ENCODE assay signal across 13 cellular contexts in the genomic region with DNA sequence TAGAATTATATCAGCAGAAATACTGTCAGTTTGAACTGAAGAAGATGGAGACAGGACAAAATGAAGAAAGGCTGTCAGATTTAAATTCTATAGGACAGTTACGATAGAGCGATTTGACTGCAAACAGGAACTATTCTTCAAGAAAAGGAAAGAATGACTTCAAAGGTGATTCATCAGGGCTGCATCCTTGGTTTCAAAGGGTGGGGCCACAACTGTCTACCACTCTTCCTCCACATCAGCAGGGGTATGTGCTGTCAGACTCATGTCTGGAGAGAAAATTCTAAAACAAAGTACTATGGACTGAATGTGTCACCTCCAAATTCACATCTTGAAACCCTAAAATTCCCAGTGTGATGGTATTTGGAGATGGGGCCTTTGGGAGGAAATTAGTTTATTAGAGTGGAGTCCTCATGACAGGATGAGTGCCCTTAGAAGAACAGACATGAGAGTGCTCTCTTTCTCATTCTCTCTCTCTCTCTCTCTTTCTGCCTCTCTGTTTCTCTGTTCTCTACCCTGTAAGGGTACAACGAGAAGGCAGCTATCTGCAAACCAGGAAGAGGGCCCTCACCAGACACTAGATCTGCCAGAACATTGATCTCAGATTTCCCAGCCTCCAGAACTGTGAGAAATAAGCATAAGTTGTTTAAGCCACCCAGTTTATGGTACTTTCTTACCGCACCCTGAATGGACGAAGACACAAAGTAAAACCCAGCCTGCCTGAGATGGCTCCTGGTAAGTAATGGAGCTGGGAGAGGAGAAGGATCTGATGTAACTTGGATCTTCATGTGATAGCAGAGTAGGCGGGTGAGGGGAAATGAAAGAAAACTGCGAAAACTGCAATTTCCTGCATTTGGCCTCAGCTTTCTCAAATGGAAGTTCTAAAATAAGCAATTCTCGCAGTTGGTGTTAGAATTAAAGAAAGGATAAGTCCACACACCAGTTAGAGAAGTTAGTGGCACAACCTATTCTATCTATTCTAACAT. TPM values are rescaled to one million over a fixed set of nuclear protein-coding genes. Genes with fewer than 3 reads are reported as not detected.
DNase-seq lines count a peak whose midpoint lies in the region; ATAC-seq and TF ChIP-seq lines count a peak whose summit lies in the region.
"Had no signal": no experiment of that assay in that cellular context is flagged by ENCODE, and none has a peak within 500 bp of the region (broad histone marks: within the 10 kb centered on the region; RNA-seq: fewer than 3 reads in every experiment).

No MANE protein-coding gene starts in this region.

- H3K9me3 Mint-ChIP-seq in activated CD4-positive, alpha-beta T cell treated with anti-CD3 and anti-CD28 coated beads, Interleukin-2, amount 10 ng/mL, durations not matched to agents 24 days and 14 days: no peaks in the 10 kb centered on the region
- H3K9me3 Mint-ChIP-seq: activated naive CD8-positive, alpha-beta T cell treated with anti-CD3 and anti-CD28 coated beads, Interleukin-2, amount 10 ng/mL, durations not matched to agents 7 days and 5 days had no signal

- ATAC-seq in GM21723 (IDR thresholded peaks at IDR 0.05; ENCODE audit: unreplicated experiment) (no peak), GM19395 (IDR thresholded peaks at IDR 0.05; ENCODE audit: unreplicated experiment) (no peak)

- H3K27ac Mint-ChIP-seq in activated CD4-positive, alpha-beta T cell treated with anti-CD3 and anti-CD28 coated beads, Interleukin-2, amount 10 ng/mL, durations not matched to agents 24 days and 14 days: peak overlapping the region; percentile 29
- H3K27ac Mint-ChIP-seq: activated naive CD8-positive, alpha-beta T cell treated with anti-CD3 and anti-CD28 coated beads, Interleukin-2, amount 10 ng/mL, durations not matched to agents 7 days and 5 days had no signal

- H3K4me3 Mint-ChIP-seq in activated CD4-positive, alpha-beta T cell treated with anti-CD3 and anti-CD28 coated beads, Interleukin-2, amount 10 ng/mL, durations not matched to agents 24 days and 14 days: peak overlapping the region; percentile 16
- H3K4me3 Mint-ChIP-seq: activated naive CD8-positive, alpha-beta T cell treated with anti-CD3 and anti-CD28 coated beads, Interleukin-2, amount 10 ng/mL, durations not matched to agents 7 days and 5 days had no signal

- H3K9ac ChIP-seq in smooth muscle cell (ENCODE audit: low read depth): peak overlapping the region; percentile 8

- peak overlapping the region; percentile 72 for H3K27ac ChIP-seq in smooth muscle cell (ENCODE audit: low read depth)
- H3K27ac ChIP-seq: A549, tibial artery had no signal

- H3K36me3 Mint-ChIP-seq in activated CD4-positive, alpha-beta T cell treated with anti-CD3 and anti-CD28 coated beads, Interleukin-2, amount 10 ng/mL, durations not matched to agents 24 days and 14 days (ENCODE audit: low read depth): no peaks in the 10 kb centered on the region
- H3K36me3 Mint-ChIP-seq: activated naive CD8-positive, alpha-beta T cell treated with anti-CD3 and anti-CD28 coated beads, Interleukin-2, amount 10 ng/mL, durations not matched to agents 7 days and 5 days had no signal

- H3K4me3 ChIP-seq in epithelial cell of esophagus (ENCODE audit: low read length) (no peak overlapping the region), smooth muscle cell (no peak overlapping the region)
- H3K4me3 ChIP-seq: A549, tibial artery had no signal

- peak overlapping the region; percentile 47 for H2AFZ ChIP-seq in smooth muscle cell (ENCODE audit: low read depth)

- 85% methylated on average over 8 of the region's 8 CpGs for WGBS in smooth muscle cell (ENCODE audit: low lambda C conversion rate)

- H3K27me3 Mint-ChIP-seq in activated CD4-positive, alpha-beta T cell treated with anti-CD3 and anti-CD28 coated beads, Interleukin-2, amount 10 ng/mL, durations not matched to agents 24 days and 14 days: peaks cover 2% of the 10 kb centered on the region

- no peaks in the 10 kb centered on the region for H3K27me3 ChIP-seq in smooth muscle cell (ENCODE audit: low read depth)
- H3K27me3 ChIP-seq: tibial artery had no signal

- intact Hi-C loops in activated CD4-positive, alpha-beta T cell treated with anti-CD3 and anti-CD28 coated beads, Interleukin-2, amount 10 ng/mL, durations not matched to agents 24 days and 14 days (cut with micrococcal nuclease): no loop called here

- H3K36me3 ChIP-seq in smooth muscle cell (ENCODE audit: low read depth): no peaks in the 10 kb centered on the region
- H3K36me3 ChIP-seq: tibial artery had no signal

- no peaks in the 10 kb centered on the region for H3K79me2 ChIP-seq in smooth muscle cell (ENCODE audit: low read depth)

- no peaks in the 10 kb centered on the region for H3K4me1 ChIP-seq in smooth muscle cell (ENCODE audit: low read depth)
- H3K4me1 ChIP-seq: tibial artery had no signal

- no peaks in the 10 kb centered on the region for H3F3A ChIP-seq in smooth muscle cell (ENCODE audit: low read depth)

- peaks cover 13% of the 10 kb centered on the region for H3K4me1 Mint-ChIP-seq in activated CD4-positive, alpha-beta T cell treated with anti-CD3 and anti-CD28 coated beads, Interleukin-2, amount 10 ng/mL, durations not matched to agents 24 days and 14 days

- no peaks in the 10 kb centered on the region for H3K9me3 ChIP-seq in smooth muscle cell (replicated peaks; ENCODE audit: low read depth)
- H3K9me3 ChIP-seq: A549, tibial artery had no signal

- no peak overlapping the region for H3K4me2 ChIP-seq in smooth muscle cell
- H3K4me2 ChIP-seq: A549 had no signal

- H4K20me1 ChIP-seq in smooth muscle cell (ENCODE audit: low read depth): no peaks in the 10 kb centered on the region

- DNase-seq in activated CD4-positive, alpha-beta T cell treated with anti-CD3 and anti-CD28 coated beads, Interleukin-2, amount 10 ng/mL, durations not matched to agents 24 days and 14 days: peak; percentile 60
- DNase-seq in activated CD4-positive, alpha-beta T cell treated with anti-CD3 and anti-CD28 coated beads, Interleukin-2, amount 50 U/mL, for 1 hour: no peak
- DNase-seq in OCI-M1 (lab: John Stamatoyannopoulos, UW) (peak; percentile 7), epithelial cell of esophagus (ENCODE audit: low read depth) (peak; percentile 80), smooth muscle cell (lab: John Stamatoyannopoulos, UW; ENCODE audit: unreplicated experiment) (no peak), amniotic stem cell (lab: John Stamatoyannopoulos, UW) (no peak)
- DNase-seq: activated naive CD8-positive, alpha-beta T cell treated with anti-CD3 and anti-CD28 coated beads, Interleukin-2, amount 10 ng/mL, durations not matched to agents 7 days and 5 days; kidney; NCI-H146; tibial artery had no signal

- TF ChIP-seq CTCF in epithelial cell of esophagus (IDR thresholded peaks at IDR 0.05; ENCODE audit: insufficient read depth, low read depth, low read length, missing control alignments): no peak
- no peak for TF ChIP-seq CTCF in smooth muscle cell (IDR thresholded peaks at IDR 0.05; ENCODE audit: borderline replicate concordance, insufficient read depth, poor library complexity, severe bottlenecking)

RNA-seq across cellular contexts. Expression of a gene that starts 8.9 kb away (rescaled TPM):
- not detected in 2 replicates for total RNA-seq in activated CD4-positive, alpha-beta T cell treated with anti-CD3 and anti-CD28 coated beads, Interleukin-2, amount 10 ng/mL, durations not matched to agents 24 days and 14 days
- 15.2 and 15.7 TPM in 2 replicates for total RNA-seq in smooth muscle cell
- polyA plus RNA-seq in smooth muscle cell: 2.1 and 7.9 TPM in 2 replicates

Comparison
In these comparisons a context has a peak if more than half of its experiments do, and no peak if none do; other contexts are left out.
1. DNase-seq: peak in activated CD4-positive, alpha-beta T cell treated with anti-CD3 and anti-CD28 coated beads, Interleukin-2, amount 10 ng/mL, durations not matched to agents 24 days and 14 days (single experiment), OCI-M1 (single experiment) and epithelial cell of esophagus (single experiment); none in activated CD4-positive, alpha-beta T cell treated with anti-CD3 and anti-CD28 coated beads, Interleukin-2, amount 50 U/mL, for 1 hour (single experiment), smooth muscle cell (single experiment) and amniotic stem cell (single experiment).
2. RNA of a gene that starts 8.9 kb away (total RNA-seq): 15.2 to 15.7 TPM in smooth muscle cell; not detected in activated CD4-positive, alpha-beta T cell treated with anti-CD3 and anti-CD28 coated beads, Interleukin-2, amount 10 ng/mL, durations not matched to agents 24 days and 14 days; every median in the first group is over 10 times any median in the second.